ENCODE assay signal across 18 cellular contexts in genomic region chr22:32661737-32662586, GRCh38.
A peak's percentile ranks its signal among the peaks of the same experiment; 100 is the strongest.
DNase-seq lines count a peak whose midpoint lies in the region; ATAC-seq and TF ChIP-seq lines count a peak whose summit lies in the region.
"Had no signal": no experiment of that assay in that cellular context is flagged by ENCODE, and none has a peak within 500 bp of the region (broad histone marks: within the 10 kb centered on the region; RNA-seq: fewer than 3 reads in every experiment).

No MANE protein-coding gene starts in this region.

- H3K27me3 ChIP-seq in lower lobe of right lung (ENCODE audit: low read depth) (no peaks in the 10 kb centered on the region), PC-3 (ENCODE audit: low read length) (no peaks in the 10 kb centered on the region)
- H3K27me3 ChIP-seq: pancreas had no signal

- no peaks in the 10 kb centered on the region for H3K79me2 ChIP-seq in PC-3 (ENCODE audit: low read length)

- intact Hi-C loops in lower lobe of right lung (cut with DNase I): loop anchor here (10.0 kb wide), 1 partner anchor 133 kb away; no protein-coding TSS in a partner anchor
- intact Hi-C loops in PC-3 (cut with micrococcal nuclease): loop anchor here (5.0 to 10.0 kb wide), 2 partner anchors 133 to 135 kb away; no protein-coding TSS in a partner anchor

- H3K9me3 ChIP-seq in lower lobe of right lung (no peaks in the 10 kb centered on the region), PC-3 (ENCODE audit: low read length) (no peaks in the 10 kb centered on the region)
- H3K9me3 ChIP-seq: pancreas, spleen had no signal

- no peak overlapping the region for H3K4me2 ChIP-seq in PC-3 (ENCODE audit: low read length)

- DNase-seq in AG04449 (ENCODE audit: low read depth, low spot score) (peak; percentile 44), HFF-Myc (ENCODE audit: extremely low read depth, low read depth) (peak; percentile 92), dedifferentiated amniotic fluid mesenchymal stem cell (ENCODE audit: extremely low spot score) (peak; percentile 29), lower lobe of right lung (no peak), NCI-H2196 treated with DMSO at 0.1 percent for 48 hours (lab: John Stamatoyannopoulos, UW; ENCODE audit: unreplicated experiment) (no peak), PC-3 (no peak)
- DNase-seq: activated CD4-positive, alpha-beta T cell treated with anti-CD3 and anti-CD28 coated beads for 36 hours; activated naive CD4-positive, alpha-beta T cell treated with anti-CD3 and anti-CD28 coated beads, Interleukin-2, amount 50 U/mL, for 16 hours; effector memory CD8-positive, alpha-beta T cell; Karpas-422; NCI-H1436; NCI-H446 treated with DMSO at 0.1 percent for 48 hours; pancreas; SHP77 treated with DMSO at 0.1 percent for 48 hours; spleen; stimulated activated naive B cell treated with anti-CD40 and anti-IgM and Interleukin-4, amounts not matched to agents 10 μg/mL and 1 μg/mL and 100 μg/mL, for 72 hours had no signal

- H3F3A ChIP-seq in PC-3 (ENCODE audit: low read length, unreplicated experiment): no peaks in the 10 kb centered on the region

- BruUV-seq in PC-3 (replicated peaks; lab: Mats Ljungman, UMichigan): no TSS peak

- H2AFZ ChIP-seq in PC-3 (ENCODE audit: low read length): no peak overlapping the region

- H3K27ac ChIP-seq in lower lobe of right lung (peak overlapping the region; percentile 56), PC-3 (ENCODE audit: low read length) (no peak overlapping the region)
- H3K27ac ChIP-seq: pancreas had no signal

- H3K36me3 ChIP-seq in lower lobe of right lung (no peaks in the 10 kb centered on the region), PC-3 (ENCODE audit: low read depth, low read length) (no peaks in the 10 kb centered on the region)
- H3K36me3 ChIP-seq: pancreas, spleen had no signal

- H3K4me3 ChIP-seq in AG04449 (ENCODE audit: low read depth, low read length) (peak overlapping the region; percentile 6; the same call in 1 of the 2 replicates), HFF-Myc (replicated peaks; ENCODE audit: low read depth, low read length) (no peak overlapping the region), lower lobe of right lung (no peak overlapping the region), PC-3 (ENCODE audit: low read length) (no peak overlapping the region)
- H3K4me3 ChIP-seq: pancreas, spleen had no signal

- ATAC-seq in lower lobe of right lung: no peak
- no peak for ATAC-seq in GM19455 (IDR thresholded peaks at IDR 0.05; ENCODE audit: unreplicated experiment)
- no peak for ATAC-seq in GM21526 (IDR thresholded peaks at IDR 0.05; ENCODE audit: low FRiP score, unreplicated experiment)
- ATAC-seq in PC-3: no peak
- ATAC-seq: activated CD4-positive, alpha-beta T cell treated with anti-CD3 and anti-CD28 coated beads for 36 hours; effector memory CD8-positive, alpha-beta T cell; stimulated activated naive B cell treated with anti-CD40 and anti-IgM and Interleukin-4, amounts not matched to agents 10 μg/mL and 1 μg/mL and 100 μg/mL, for 72 hours had no signal

- H3K4me1 ChIP-seq in lower lobe of right lung (peaks cover 10% of the 10 kb centered on the region), PC-3 (ENCODE audit: insufficient read depth, low read length) (no peaks in the 10 kb centered on the region)
- H3K4me1 ChIP-seq: pancreas had no signal

- TF ChIP-seq CTCF in AG04449 (IDR thresholded peaks at IDR 0.05; ENCODE audit: insufficient read depth, low read length, missing control alignments) (no peak), HFF-Myc (IDR thresholded peaks at IDR 0.05; ENCODE audit: low read depth, low read length, missing control alignments) (no peak), lower lobe of right lung (IDR thresholded peaks at IDR 0.05) (no peak), PC-3 (conservative IDR thresholded peaks at IDR 0.05; ENCODE audit: low read depth, low read length) (no peak)

- H3K9ac ChIP-seq in PC-3 (ENCODE audit: low read length): no peak overlapping the region

- H4K20me1 ChIP-seq in PC-3 (ENCODE audit: low read length): no peaks in the 10 kb centered on the region

- CTCF ChIA-PET in AG04449 (lab: Yijun Ruan, JAX): interaction anchor here (1.0 to 12.5 kb wide), 10 partner anchors 11 to 344 kb away, joined by 3 to 578 read pairs (median 12); partner anchors contain the start of gene TIMP3
- CTCF ChIA-PET in PC-3 (lab: Charles Lee): no interaction called here

- POLR2A ChIA-PET in AG04449 (lab: Yijun Ruan, JAX) (interaction anchor here (0.9 to 4.9 kb wide), 6 partner anchors 12 to 142 kb away, joined by 3 to 60 read pairs (median 10); partner anchors contain the start of gene TIMP3), PC-3 (lab: Charles Lee; ENCODE audit: unreplicated experiment) (no interaction called here)

- no peaks in the 10 kb centered on the region for H3K9me2 ChIP-seq in PC-3 (replicated peaks; ENCODE audit: low read length)

Comparison
In these comparisons a context has a peak if more than half of its experiments do, and no peak if none do; other contexts are left out.
1. DNase-seq: peak in AG04449 (single experiment), HFF-Myc (single experiment) and dedifferentiated amniotic fluid mesenchymal stem cell (single experiment); none in lower lobe of right lung (single experiment), NCI-H2196 treated with DMSO at 0.1 percent for 48 hours (single experiment) and PC-3 (single experiment).